14 cellular contexts compared by ENCODE assay signal in the genomic region with DNA sequence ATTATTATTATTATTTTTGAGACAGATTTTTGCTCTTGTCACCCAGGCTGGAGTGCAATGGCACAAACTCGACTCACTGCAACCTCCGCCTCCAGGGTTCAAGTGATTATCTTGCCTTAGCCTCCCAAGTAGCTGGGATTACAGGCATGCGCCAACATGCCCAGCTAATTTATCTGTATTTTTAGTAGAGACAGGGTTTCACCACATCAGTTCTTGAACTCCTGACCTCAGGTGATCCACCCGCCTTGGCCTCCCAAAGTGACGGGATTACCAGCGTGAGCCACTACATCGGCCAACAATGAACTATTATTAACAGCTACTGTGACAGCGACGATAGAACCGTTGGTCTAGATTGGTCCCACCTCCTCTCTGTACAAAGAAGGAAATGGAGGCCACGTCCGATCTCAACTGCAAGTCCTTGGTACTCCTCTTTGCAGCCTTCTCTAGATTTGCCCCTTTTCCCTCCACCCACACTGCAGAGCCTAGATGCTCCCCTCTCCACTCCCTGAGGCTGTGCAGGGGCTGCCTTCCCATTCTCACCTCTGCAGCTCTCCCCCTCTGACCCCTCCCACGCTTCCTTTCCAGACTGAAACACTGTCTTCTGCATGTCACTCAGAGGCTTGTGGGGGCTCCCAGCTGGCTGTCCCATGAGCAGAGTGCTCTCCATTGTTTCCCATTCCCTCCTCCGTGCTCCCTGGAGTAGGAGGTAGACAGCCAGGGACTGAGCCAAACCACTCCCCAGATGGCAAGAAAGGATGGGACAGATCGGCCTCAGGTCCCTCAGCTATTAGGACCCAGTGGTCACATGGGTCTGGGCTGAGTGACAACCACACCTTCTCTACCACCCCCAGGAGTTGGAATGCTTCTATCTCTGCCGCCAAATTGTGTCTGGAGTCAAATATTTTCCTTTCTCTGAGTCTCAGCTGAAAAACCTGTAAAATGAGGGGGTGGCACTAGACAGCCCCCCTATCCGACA. TPM values are rescaled to one million over a fixed set of nuclear protein-coding genes. Genes with fewer than 3 reads are reported as not detected.
DNase-seq lines count a peak whose midpoint lies in the region; ATAC-seq and TF ChIP-seq lines count a peak whose summit lies in the region.
"Had no signal": no experiment of that assay in that cellular context is flagged by ENCODE, and none has a peak within 500 bp of the region (broad histone marks: within the 10 kb centered on the region; RNA-seq: fewer than 3 reads in every experiment).

No MANE protein-coding gene starts in this region.

- H3K36me3 Mint-ChIP-seq in T-helper 17 cell (ENCODE audit: low read depth): peaks cover 6% of the 10 kb centered on the region

- H3K79me2 ChIP-seq in osteoblast (ENCODE audit: insufficient read depth, low read length): peaks cover 5% of the 10 kb centered on the region
- H3K79me2 ChIP-seq: parathyroid adenoma had no signal

- no peaks in the 10 kb centered on the region for H3K9me3 ChIP-seq in osteoblast (ENCODE audit: low read depth, low read length)
- no peaks in the 10 kb centered on the region for H3K9me3 ChIP-seq in T-helper 17 cell (ENCODE audit: control insufficient read depth, low read length, poor library complexity, severe bottlenecking)
- H3K9me3 ChIP-seq: SK-N-SH had no signal

- peaks cover 11% of the 10 kb centered on the region for H3K4me1 Mint-ChIP-seq in T-helper 17 cell

- peaks cover 48% of the 10 kb centered on the region for H3K27me3 Mint-ChIP-seq in T-helper 17 cell

- no peak for TF ChIP-seq CTCF in BJ (IDR thresholded peaks at IDR 0.05; ENCODE audit: insufficient read depth, low read depth, low read length)
- TF ChIP-seq CTCF in osteoblast (IDR thresholded peaks at IDR 0.05; ENCODE audit: extremely low read depth, low read depth, low read length): no peak

- H3K4me2 ChIP-seq in osteoblast (ENCODE audit: insufficient read depth, low read length): peak overlapping the region; percentile 82
- H3K4me2 ChIP-seq: SK-N-SH had no signal

- no peak overlapping the region for H3K27ac ChIP-seq in osteoblast (ENCODE audit: low read depth, low read length)
- H3K27ac ChIP-seq: foreskin keratinocyte, parathyroid adenoma had no signal

- no peak overlapping the region for H3K4me3 Mint-ChIP-seq in T-helper 17 cell

- peaks cover 10% of the 10 kb centered on the region for H4K20me1 ChIP-seq in osteoblast (ENCODE audit: insufficient read depth, low read length)

- no peak for ATAC-seq in T-helper 17 cell
- ATAC-seq: foreskin keratinocyte had no signal

- H3K4me3 ChIP-seq in BJ (ENCODE audit: low read depth, low read length) (peak overlapping the region; percentile 53), osteoblast (ENCODE audit: insufficient read depth, low read length) (peak overlapping the region; percentile 76)

- no peak for DNase-seq in BJ (ENCODE audit: low read depth)
- no peak for DNase-seq in HEK293T (ENCODE audit: extremely low spot score)
- DNase-seq in ecto neural progenitor cell (ENCODE audit: low spot score): peak; percentile 40
- DNase-seq in osteoblast (ENCODE audit: insufficient read length, low spot score, missing footprints): no peak
- DNase-seq in kidney tubule cell (ENCODE audit: low spot score): no peak
- DNase-seq in MV-4-11 (lab: John Stamatoyannopoulos, UW): no peak
- no peak for DNase-seq in G401 (ENCODE audit: low spot score)
- DNase-seq in T-helper 17 cell: no peak
- DNase-seq: activated gamma-delta T cell; C1 segment of cervical spinal cord; foreskin keratinocyte; SK-N-SH; stimulated activated CD4-positive, alpha-beta T cell treated with anti-CD3 and anti-CD28 coated beads, Interleukin-15, amount 100 ng/mL, for 24 hours had no signal

- H2AFZ ChIP-seq in osteoblast (ENCODE audit: low read length): no peak overlapping the region
- H2AFZ ChIP-seq: parathyroid adenoma had no signal

- H3K27ac Mint-ChIP-seq in T-helper 17 cell: no peak overlapping the region

- H3K36me3 ChIP-seq in BJ (ENCODE audit: control insufficient read depth, insufficient read depth, low read length) (peaks cover 13% of the 10 kb centered on the region), osteoblast (ENCODE audit: insufficient read depth, low read length) (peaks cover 27% of the 10 kb centered on the region)

- peaks cover 33% of the 10 kb centered on the region for H3K4me1 ChIP-seq in osteoblast (ENCODE audit: insufficient read depth, low read length)

- CTCF ChIA-PET in BJ (lab: Yijun Ruan, JAX) (interaction anchor here (1.0 to 6.4 kb wide), 6 partner anchors 9 to 129 kb away, joined by 3 to 47 read pairs (median 10); no protein-coding TSS in a partner anchor), HEK293T (lab: Yijun Ruan, JAX) (interaction anchor here (0.7 to 2.5 kb wide), 2 partner anchors 22 to 43 kb away, joined by 3 to 7 read pairs; no protein-coding TSS in a partner anchor)

- H3K27me3 ChIP-seq in BJ (ENCODE audit: control insufficient read depth, insufficient read depth, low read length): no peaks in the 10 kb centered on the region
- H3K27me3 ChIP-seq in osteoblast (ENCODE audit: insufficient read depth, low read length): no peaks in the 10 kb centered on the region

- POLR2A ChIA-PET in BJ (lab: Charles Lee): no interaction called here
- POLR2A ChIA-PET in HEK293T (lab: Yijun Ruan, JAX): no interaction called here

- in situ Hi-C loops in G401 (cut with HindIII; ENCODE audit: low sequenced_read_pairs): no loop called here

TF ChIP-seq in HEK293T, 16 proteins besides CTCF, POLR2A, EP300 and RAD21:
- no peak for TF ChIP-seq TARDBP (IDR thresholded peaks at IDR 0.05)
- TF ChIP-seq, protein P1, sequence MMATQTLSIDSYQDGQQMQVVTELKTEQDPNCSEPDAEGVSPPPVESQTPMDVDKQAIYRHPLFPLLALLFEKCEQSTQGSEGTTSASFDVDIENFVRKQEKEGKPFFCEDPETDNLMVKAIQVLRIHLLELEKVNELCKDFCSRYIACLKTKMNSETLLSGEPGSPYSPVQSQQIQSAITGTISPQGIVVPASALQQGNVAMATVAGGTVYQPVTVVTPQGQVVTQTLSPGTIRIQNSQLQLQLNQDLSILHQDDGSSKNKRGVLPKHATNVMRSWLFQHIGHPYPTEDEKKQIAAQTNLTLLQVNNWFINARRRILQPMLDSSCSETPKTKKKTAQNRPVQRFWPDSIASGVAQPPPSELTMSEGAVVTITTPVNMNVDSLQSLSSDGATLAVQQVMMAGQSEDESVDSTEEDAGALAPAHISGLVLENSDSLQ (IDR thresholded peaks at IDR 0.05): 0 out of 2 replicates have a peak, but pooled peaks have one; percentile 34

RNA-seq across cellular contexts. Expression of a gene that starts 2.3 kb away (rescaled TPM):
- polyA plus RNA-seq in BJ (2011; rRNA removed): 67.9 and 75.5 TPM in 2 replicates
- polyA minus RNA-seq in BJ (2011; rRNA and poly(A)+ RNA removed): 32.5 and 61.1 TPM in 2 replicates
- total RNA-seq in osteoblast (28.6 and 36.6 TPM in 2 replicates), T-helper 17 cell (not detected)
- not detected in 2 replicates for total RNA-seq in G401 (2014; rRNA removed; shearing (Covaris generic))

Comparison
In these comparisons a context has a peak if more than half of its experiments do, and no peak if none do; other contexts are left out.
1. RNA of a gene that starts 2.3 kb away (total RNA-seq): 28.6 to 36.6 TPM in osteoblast; not detected in G401 and not detected in T-helper 17 cell; every median in the first group is over 10 times any median in the second.